In genomic region chr18:62249478-62250097, GRCh38 we compare ENCODE assay signal across 8 cellular contexts.
DNase-seq lines count a peak whose midpoint lies in the region; ATAC-seq, FAIRE-seq and TF ChIP-seq lines count a peak whose summit lies in the region.

No MANE protein-coding gene starts in this region.

- TF ChIP-seq EP300 in tibial nerve (IDR thresholded peaks at IDR 0.05), result no peak

- ATAC-seq in GM19351 (IDR thresholded peaks at IDR 0.05; ENCODE audit: unreplicated experiment) (peak; percentile 76), pancreas (peak; percentile 61 to 85 (median 79))

- no peak for TF ChIP-seq POLR2A in tibial nerve (IDR thresholded peaks at IDR 0.05)

- peak; percentile 96 for FAIRE-seq in pancreas (lab: Jason Lieb, UNC)

- H3K4me3 ChIP-seq in pancreas (no peak overlapping the region), tibial nerve (no peak overlapping the region)

- H3K27me3 ChIP-seq in pancreas (no peaks in the 10 kb centered on the region), tibial nerve (no peaks in the 10 kb centered on the region)

- H3K36me3 ChIP-seq in pancreas, result peaks cover 0 to 4% (median 0%) of the 10 kb centered on the region in 3 donors
- H3K36me3 ChIP-seq in tibial nerve, result peaks cover 0 to 30% (median 0%) of the 10 kb centered on the region in 3 donors

- H3K4me1 ChIP-seq in pancreas, result no peaks in the 10 kb centered on the region
- H3K4me1 ChIP-seq in tibial nerve, result no peaks in the 10 kb centered on the region

- H3K27ac ChIP-seq in pancreas (no peak overlapping the region), tibial nerve (no peak overlapping the region)

- H3K9me3 ChIP-seq in pancreas (no peaks in the 10 kb centered on the region), tibial nerve (no peaks in the 10 kb centered on the region)

- DNase-seq in AML-193 (lab: John Stamatoyannopoulos, UW) (peak; percentile 61 to 76), LoVo (ENCODE audit: low spot score) (peak; percentile 74), SHP77 treated with DMSO at 0.1 percent for 48 hours (lab: John Stamatoyannopoulos, UW) (peak; percentile 12), germinal center (ENCODE audit: low spot score) (peak; percentile 57), pancreas (peak; percentile 22 to 76 (median 58)), tibial nerve (ENCODE audit: low spot score in 2 of 2) (peak; percentile 56 to 91)
- peak; percentile 85 for DNase-seq in activated effector memory CD4-positive, alpha-beta T cell treated with anti-CD3 and anti-CD28 coated beads, Interleukin-2, amount 50 U/mL, for 16 hours

- peak; percentile 48 to 66 (median 58) for TF ChIP-seq CTCF in pancreas (IDR thresholded peaks at IDR 0.05)
- TF ChIP-seq CTCF in tibial nerve (IDR thresholded peaks at IDR 0.05), result peak; percentile 45 to 60 (median 51)

- WGBS in pancreas, 2 donors, result 50 to 60% methylated on average over 3 of the region's 3 CpGs
- 67 to 73% methylated on average over 3 of the region's 3 CpGs for WGBS in tibial nerve, 2 donors

- intact Hi-C loops in pancreas (cut with DNase I), result loop anchor here in 2 of 3 donors (5.0 kb wide), 2 partner anchors 62 to 67 kb away; partner anchors contain the start of genes PIGN (in 1 of the 2) and RELCH (in 1 of the 2)

Comparison
In these comparisons a context has a peak if more than half of its experiments do, and no peak if none do; other contexts are left out.
1. DNase-seq: peak in every context shown above with its lines; median percentile 85 in activated effector memory CD4-positive, alpha-beta T cell treated with anti-CD3 and anti-CD28 coated beads, Interleukin-2, amount 50 U/mL, for 16 hours; 74 in LoVo; 74 in tibial nerve; 68 in AML-193; 58 in pancreas; 57 in germinal center; 12 in SHP77 treated with DMSO at 0.1 percent for 48 hours.